13 cellular contexts compared by ENCODE assay signal in genomic region chr1:193438771-193439170, GRCh38.
A peak's percentile ranks its signal among the peaks of the same experiment; 100 is the strongest.
DNase-seq lines count a peak whose midpoint lies in the region; ATAC-seq, FAIRE-seq and TF ChIP-seq lines count a peak whose summit lies in the region.
"Had no signal": no experiment of that assay in that cellular context is flagged by ENCODE, and none has a peak within 500 bp of the region (broad histone marks: within the 10 kb centered on the region; RNA-seq: fewer than 3 reads in every experiment).

No MANE protein-coding gene starts in this region.

- TF ChIP-seq POLR2A in GM12892 (IDR thresholded peaks at IDR 0.05; ENCODE audit: low read depth, low read length), result no peak

- no peak for TF ChIP-seq CTCF in GM10248 (IDR thresholded peaks at IDR 0.05; ENCODE audit: control extremely low read depth, extremely low read depth, low read depth, missing control alignments)

- CTCF ChIA-PET in GM10248 (lab: Yijun Ruan, JAX), result no interaction called here

- POLR2A ChIA-PET in GM10248 (lab: Yijun Ruan, JAX), result no interaction called here

- DNase-seq in GM12892 (ENCODE audit: insufficient read length) (no peak), CD1c-positive myeloid dendritic cell (ENCODE audit: extremely low spot score) (no peak), DMS153 treated with DMSO at 0.1 percent for 48 hours (lab: John Stamatoyannopoulos, UW; ENCODE audit: unreplicated experiment) (no peak), GM10248 (ENCODE audit: extremely low spot score) (no peak)
- no peak for DNase-seq in stimulated activated naive CD4-positive, alpha-beta T cell treated with Interleukin-2 at 50 U/mL for 16 hours (lab: John Stamatoyannopoulos, UW)
- DNase-seq: heart right ventricle, mesendoderm, psoas muscle, SK-N-SH, upper lobe of right lung had no signal

- ATAC-seq in GM19372 (IDR thresholded peaks at IDR 0.05; ENCODE audit: low read depth, unreplicated experiment) (peak; percentile 68), HG02852 (IDR thresholded peaks at IDR 0.05; ENCODE audit: unreplicated experiment) (peak; percentile 65), HG03469 (IDR thresholded peaks at IDR 0.05; ENCODE audit: unreplicated experiment) (peak; percentile 86)
- ATAC-seq: heart right ventricle, psoas muscle, upper lobe of right lung had no signal

- peak; percentile 21 for FAIRE-seq in GM12892 (lab: Jason Lieb, UNC)
